ENCODE assay signal across 8 cellular contexts in genomic region chr7:128455556-128456254, GRCh38.
DNase-seq lines count a peak whose midpoint lies in the region; ATAC-seq and TF ChIP-seq lines count a peak whose summit lies in the region.

Gene HILPDA, plus strand, starts transcription at chr7:128455878. Its CDS starts 1,391 bp downstream, at chr7:128457269.

- H3K9me3 Mint-ChIP-seq in central memory CD8-positive, alpha-beta T cell = no peaks in the 10 kb centered on the region

- peaks cover 30% of the 10 kb centered on the region for H3K4me1 Mint-ChIP-seq in central memory CD8-positive, alpha-beta T cell

- H3K27ac Mint-ChIP-seq in central memory CD8-positive, alpha-beta T cell (ENCODE audit: low read depth) = peak within 1 kb of the TSS; percentile 44

- peaks cover 9% of the 10 kb centered on the region for H3K36me3 Mint-ChIP-seq in central memory CD8-positive, alpha-beta T cell (ENCODE audit: insufficient read depth)

- H3K4me3 Mint-ChIP-seq in central memory CD8-positive, alpha-beta T cell = peak within 1 kb of the TSS; percentile 89

- H3K4me3 ChIP-seq in AG10803 (ENCODE audit: low read length) = peak within 1 kb of the TSS; percentile 98

- H3K27me3 Mint-ChIP-seq in central memory CD8-positive, alpha-beta T cell = peaks cover 13% of the 10 kb centered on the region

- no peak for TF ChIP-seq CTCF in AG10803 (conservative IDR thresholded peaks at IDR 0.05; ENCODE audit: low read length)

- DNase-seq in AG10803 (ENCODE audit: low read depth) (peak; percentile 97), NCI-H446 (lab: John Stamatoyannopoulos, UW) (peak; percentile 33 to 93), islet precursor cell (peak; percentile 93)
- peak; percentile 81 to 83 for DNase-seq in central memory CD8-positive, alpha-beta T cell (ENCODE audit: low spot score in 2 of 2)
- DNase-seq in stimulated activated CD4-positive, alpha-beta T cell treated with anti-CD3 and anti-CD28 coated beads, Interleukin-12 subunit alpha, Interleukin-12 subunit beta, amount 100 ng/mL, for 4 hours = peak; percentile 93

- peak; percentile 80 for ATAC-seq in GM19043 (IDR thresholded peaks at IDR 0.05; ENCODE audit: low read depth, unreplicated experiment)
- ATAC-seq in HG03354 (IDR thresholded peaks at IDR 0.05; ENCODE audit: poor library complexity, severe bottlenecking, unreplicated experiment) = peak; percentile 88
- ATAC-seq in activated CD4-positive, CD25-positive, alpha-beta regulatory T cell treated with anti-CD3 and anti-CD28 coated beads, Interleukin-2, amount 50 U/mL, for 24 hours = peak; percentile 87 to 88
- ATAC-seq in central memory CD8-positive, alpha-beta T cell (replicated peaks; ENCODE audit: extremely low read depth, poor library complexity, severe bottlenecking) = peak; percentile 90

Comparison
In these comparisons a context has a peak if more than half of its experiments do, and no peak if none do; other contexts are left out.
1. Peak in every context shown above with its lines: DNase-seq, ATAC-seq and H3K4me3 ChIP-seq.